In genomic region chr1:213055767-213056166, GRCh38 we compare ENCODE assay signal across 2 cellular contexts.
A peak's percentile ranks its signal among the peaks of the same experiment; 100 is the strongest.
TF ChIP-seq lines count a peak whose summit lies in the region.

No MANE protein-coding gene starts in this region.

TF ChIP-seq in HepG2, 621 proteins besides CTCF, POLR2A, EP300 and RAD21 (continues in another document):
- TF ChIP-seq HNF4A (CRISPR knock-in tag; IDR thresholded peaks at IDR 0.05), result peak; percentile 49
- TF ChIP-seq ZNF703 (CRISPR knock-in tag; IDR thresholded peaks at IDR 0.05; ENCODE audit: borderline replicate concordance), result no peak
- peak; percentile 49; the same call in 1 of the 2 replicates for TF ChIP-seq ZNF281 (CRISPR knock-in tag; IDR thresholded peaks at IDR 0.05; ENCODE audit: borderline replicate concordance)
- peak; percentile 44; the same call in 1 of the 2 replicates for TF ChIP-seq FOSL2 (CRISPR knock-in tag; IDR thresholded peaks at IDR 0.05)
- peak; percentile 50; the same call in 1 of the 2 replicates for TF ChIP-seq NR2C2 (CRISPR knock-in tag; IDR thresholded peaks at IDR 0.05; ENCODE audit: borderline replicate concordance)
- TF ChIP-seq PAX8 (CRISPR knock-in tag; IDR thresholded peaks at IDR 0.05; ENCODE audit: borderline replicate concordance), result no peak
- TF ChIP-seq ZNF768 (CRISPR knock-in tag; IDR thresholded peaks at IDR 0.05), result no peak
- TF ChIP-seq ZNF691 (CRISPR knock-in tag; IDR thresholded peaks at IDR 0.05; ENCODE audit: borderline replicate concordance, low read depth), result no peak
- no peak for TF ChIP-seq ZNF646 (CRISPR knock-in tag; IDR thresholded peaks at IDR 0.05)
- TF ChIP-seq SALL1 (CRISPR knock-in tag; IDR thresholded peaks at IDR 0.05), result peak; percentile 54; the same call in 1 of the 2 replicates
- no peak for TF ChIP-seq MTERF4 (CRISPR knock-in tag; IDR thresholded peaks at IDR 0.05)
- no peak for TF ChIP-seq ZNF83 (CRISPR knock-in tag; IDR thresholded peaks at IDR 0.05; ENCODE audit: borderline replicate concordance)

TF ChIP-seq in K562, 482 proteins besides CTCF, POLR2A, EP300 and RAD21:
- TF ChIP-seq U2AF2 (optimal IDR thresholded peaks at IDR 0.05; ENCODE audit: low read depth, low read length) (no peak), ZNF518B (CRISPR knock-in tag; IDR thresholded peaks at IDR 0.05) (no peak), ZBTB11 (CRISPR knock-in tag; IDR thresholded peaks at IDR 0.05) (no peak), TFAP4 (CRISPR knock-in tag; IDR thresholded peaks at IDR 0.05; ENCODE audit: borderline replicate concordance) (no peak), KLF1 (tag; IDR thresholded peaks at IDR 0.05) (no peak), CEBPG (CRISPR knock-in tag; IDR thresholded peaks at IDR 0.05) (peak; percentile 81), CEBPG (tag; conservative IDR thresholded peaks at IDR 0.05 in 1 of 2, IDR thresholded peaks at IDR 0.05 in 1 of 2) (peak; percentile 82 to 90), AFF4 (CRISPR knock-in tag; IDR thresholded peaks at IDR 0.05) (no peak), ZNF431 (CRISPR knock-in tag; IDR thresholded peaks at IDR 0.05) (no peak), NFE2L1 (tag; IDR thresholded peaks at IDR 0.05; ENCODE audit: borderline replicate concordance, low read depth) (no peak), POLR2H (tag; IDR thresholded peaks at IDR 0.05; ENCODE audit: low read depth) (no peak), ZKSCAN8 (CRISPR knock-in tag; IDR thresholded peaks at IDR 0.05) (no peak), FOXJ3 (CRISPR knock-in tag; IDR thresholded peaks at IDR 0.05) (no peak), MXD1 (CRISPR knock-in tag; IDR thresholded peaks at IDR 0.05; ENCODE audit: borderline replicate concordance, poor library complexity, severe bottlenecking) (no peak), ZNF583 (CRISPR knock-in tag; IDR thresholded peaks at IDR 0.05) (no peak), E2F3 (CRISPR knock-in tag; IDR thresholded peaks at IDR 0.05) (no peak), ZNF830 (CRISPR knock-in tag; IDR thresholded peaks at IDR 0.05) (no peak), LEF1 (IDR thresholded peaks at IDR 0.05) (no peak), PCBP2 (IDR thresholded peaks at IDR 0.05; ENCODE audit: low read depth, low read length, poor library complexity, severe bottlenecking) (no peak), THRA (IDR thresholded peaks at IDR 0.05) (no peak), ZNF175 (CRISPR knock-in tag; IDR thresholded peaks at IDR 0.05; ENCODE audit: low read depth) (no peak), WHSC1 (IDR thresholded peaks at IDR 0.05; ENCODE audit: low read length) (no peak), ATF3 (IDR thresholded peaks at IDR 0.05) (peak; percentile 89), ATF3 (CRISPR knock-in tag; conservative IDR thresholded peaks at IDR 0.05) (no peak), ZNF217 (CRISPR knock-in tag; IDR thresholded peaks at IDR 0.05) (no peak), SMAD4 (CRISPR knock-in tag; conservative IDR thresholded peaks at IDR 0.05) (no peak), ZBTB7A (IDR thresholded peaks at IDR 0.05; ENCODE audit: borderline replicate concordance, control insufficient read depth, low read depth, low read length) (no peak), ZNF639 (CRISPR knock-in tag; conservative IDR thresholded peaks at IDR 0.05 in 1 of 2, IDR thresholded peaks at IDR 0.05 in 1 of 2) (0 out of 4 replicates have a peak, but pooled peaks of 1 of the 2 experiments have one; percentile 35), JUND (IDR thresholded peaks at IDR 0.05; ENCODE audit: borderline replicate concordance, low read depth, low read length) (0 out of 2 replicates have a peak, but pooled peaks have one; percentile 2), JUND (tag; IDR thresholded peaks at IDR 0.05; ENCODE audit: borderline replicate concordance, low read depth, low read length) (no peak), ZBTB17 (CRISPR knock-in tag; IDR thresholded peaks at IDR 0.05) (no peak), CCNT2 (IDR thresholded peaks at IDR 0.05; ENCODE audit: borderline replicate concordance, extremely low read depth, insufficient read length, low read depth, low read length) (no peak), SAFB (IDR thresholded peaks at IDR 0.05; ENCODE audit: borderline replicate concordance, low read depth, low read length) (no peak), ZNF436 (CRISPR knock-in tag; IDR thresholded peaks at IDR 0.05) (no peak), CEBPB (tag; IDR thresholded peaks at IDR 0.05) (peak; percentile 95), CTBP1 (IDR thresholded peaks at IDR 0.05; ENCODE audit: borderline replicate concordance) (no peak), FOXA1 (IDR thresholded peaks at IDR 0.05; ENCODE audit: borderline replicate concordance) (no peak)
